ENCODE assay signal across 8 cellular contexts in the genomic region with DNA sequence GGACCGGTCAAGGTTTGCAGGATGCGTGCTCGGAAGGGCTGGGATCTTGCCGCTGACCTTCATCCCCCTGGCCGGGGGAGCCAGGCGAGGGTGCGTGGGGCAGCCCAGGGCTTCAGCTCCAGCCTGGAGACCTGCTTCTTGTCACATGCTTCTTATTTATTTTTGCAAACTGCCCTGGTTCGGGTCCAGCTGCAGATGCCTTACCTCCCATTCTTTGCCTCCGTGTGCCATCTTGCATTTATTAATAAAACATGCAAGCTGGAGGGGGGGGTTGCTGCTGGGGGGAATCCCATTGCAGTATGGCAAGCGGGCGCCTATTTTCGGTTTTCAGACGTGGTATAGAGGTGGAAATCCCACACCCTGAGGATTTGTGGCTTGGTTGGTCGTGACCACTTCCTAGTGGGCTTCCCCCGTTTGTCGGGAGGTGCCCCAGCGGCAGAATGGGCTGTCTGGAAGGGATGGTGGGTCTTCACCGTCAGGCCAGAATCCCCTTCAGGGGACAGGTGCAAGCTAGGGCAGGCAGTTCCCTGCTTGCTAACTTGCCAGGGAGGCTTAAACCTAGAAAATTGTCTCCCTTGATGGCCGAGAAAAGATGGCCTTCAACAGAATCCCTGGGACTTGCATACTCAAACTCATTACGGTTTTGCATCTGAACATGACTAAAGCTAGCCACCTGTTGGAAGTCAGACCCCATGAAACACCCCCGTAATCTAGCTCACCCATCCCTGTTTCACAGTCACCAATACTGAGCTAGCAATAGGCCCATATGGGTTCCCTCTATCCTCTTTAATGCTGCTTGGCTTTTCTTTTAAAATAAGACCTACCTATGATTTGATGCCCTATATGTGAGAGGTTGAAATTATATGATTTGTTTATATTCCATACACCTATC. TPM values are rescaled to one million over a fixed set of nuclear protein-coding genes. Genes with fewer than 3 reads are reported as not detected.
DNase-seq lines count a peak whose midpoint lies in the region; ATAC-seq, FAIRE-seq and TF ChIP-seq lines count a peak whose summit lies in the region.

No MANE protein-coding gene starts in this region.

- peak; percentile 17 to 65 for ATAC-seq in activated naive CD4-positive, alpha-beta T cell treated with anti-CD3 and anti-CD28 coated beads, Interleukin-2, amount 50 U/mL, for 72 hours
- ATAC-seq in stimulated activated effector memory CD8-positive, alpha-beta T cell treated with anti-CD3 and anti-CD28 coated beads, Interleukin-12 subunit alpha, Interleukin-12 subunit beta, amount 100 ng/mL, for 72 hours, result peak; percentile 50
- no peak for ATAC-seq in HG03460 (IDR thresholded peaks at IDR 0.05; ENCODE audit: unreplicated experiment)

- no peak for FAIRE-seq in kidney (lab: Jason Lieb, UNC)

- H3K27ac ChIP-seq in kidney (ENCODE audit: low read depth in 2 of 2, low read length in 2 of 2), result no peak overlapping the region

- TF ChIP-seq CTCF in BE2C (IDR thresholded peaks at IDR 0.05; ENCODE audit: low read depth, low read length), result no peak
- TF ChIP-seq CTCF in LNCaP clone FGC (IDR thresholded peaks at IDR 0.05; ENCODE audit: control insufficient read depth, extremely low read depth, insufficient read depth), result no peak
- no peak for TF ChIP-seq CTCF in kidney (IDR thresholded peaks at IDR 0.05; ENCODE audit: borderline replicate concordance, extremely low read depth, insufficient read depth)

- H3K4me3 ChIP-seq in BE2C (ENCODE audit: low read depth, low read length) (peak overlapping the region; percentile 47), LNCaP clone FGC (ENCODE audit: low read depth, low read length) (peak overlapping the region; percentile 61), kidney (ENCODE audit: low read length in 2 of 2) (peak overlapping the region; percentile 58 to 68)

- H3K9me3 ChIP-seq in BE2C, result no peaks in the 10 kb centered on the region
- no peaks in the 10 kb centered on the region for H3K9me3 ChIP-seq in kidney (ENCODE audit: control insufficient read depth in 1 of 2, low read length in 2 of 2)

- no peak overlapping the region for H3K27ac Mint-ChIP-seq in activated naive CD4-positive, alpha-beta T cell treated with anti-CD3 and anti-CD28 coated beads, Interleukin-2, amount 50 U/mL, for 72 hours
- no peak overlapping the region for H3K27ac Mint-ChIP-seq in stimulated activated effector memory CD8-positive, alpha-beta T cell treated with anti-CD3 and anti-CD28 coated beads, Interleukin-12 subunit alpha, Interleukin-12 subunit beta, amount 100 ng/mL, for 72 hours

- H3K4me1 ChIP-seq in BE2C, result no peaks in the 10 kb centered on the region; the same call in 1 of the 2 replicates
- H3K4me1 ChIP-seq in kidney (ENCODE audit: control insufficient read depth in 1 of 2, insufficient read depth in 1 of 2, low read depth in 1 of 2, low read length in 2 of 2), result peaks cover 4 to 7% of the 10 kb centered on the region in 2 donors

- peaks cover 38% of the 10 kb centered on the region for H3K4me1 Mint-ChIP-seq in stimulated activated effector memory CD8-positive, alpha-beta T cell treated with anti-CD3 and anti-CD28 coated beads, Interleukin-12 subunit alpha, Interleukin-12 subunit beta, amount 100 ng/mL, for 72 hours

- H3K36me3 ChIP-seq in BE2C (no peaks in the 10 kb centered on the region), kidney (ENCODE audit: control insufficient read depth in 1 of 2, insufficient read depth in 2 of 2, low read length in 2 of 2) (no peaks in the 10 kb centered on the region)

- H3K9me3 Mint-ChIP-seq in activated naive CD4-positive, alpha-beta T cell treated with anti-CD3 and anti-CD28 coated beads, Interleukin-2, amount 50 U/mL, for 72 hours, result no peaks in the 10 kb centered on the region
- H3K9me3 Mint-ChIP-seq in stimulated activated effector memory CD8-positive, alpha-beta T cell treated with anti-CD3 and anti-CD28 coated beads, Interleukin-12 subunit alpha, Interleukin-12 subunit beta, amount 100 ng/mL, for 72 hours, result no peaks in the 10 kb centered on the region

- no peak for DNase-seq in BE2C
- DNase-seq in LNCaP clone FGC (ENCODE audit: low read depth), result no peak
- peak in 1 of 2 donors; percentile 59 for DNase-seq in activated naive CD4-positive, alpha-beta T cell treated with anti-CD3 and anti-CD28 coated beads, Interleukin-2, amount 50 U/mL, for 72 hours (ENCODE audit: low spot score in 2 of 2)
- DNase-seq in kidney, result no peak
- DNase-seq in stimulated activated effector memory CD8-positive, alpha-beta T cell treated with anti-CD3 and anti-CD28 coated beads, Interleukin-12 subunit alpha, Interleukin-12 subunit beta, amount 100 ng/mL, for 72 hours (ENCODE audit: low spot score in 2 of 2), result peak; percentile 6 to 58
- DNase-seq in RKO (ENCODE audit: low spot score), result no peak
- DNase-seq in HuH-7.5 (ENCODE audit: low spot score), result no peak

- intact Hi-C loops in kidney (cut with DNase I), result no loop called here

- peak overlapping the region; percentile 72 for H3K4me3 Mint-ChIP-seq in stimulated activated effector memory CD8-positive, alpha-beta T cell treated with anti-CD3 and anti-CD28 coated beads, Interleukin-12 subunit alpha, Interleukin-12 subunit beta, amount 100 ng/mL, for 72 hours

- peak overlapping the region; percentile 23 to 28 for H3K9ac ChIP-seq in kidney (ENCODE audit: low read length in 2 of 2)

- peaks cover 87% of the 10 kb centered on the region for H3K27me3 ChIP-seq in BE2C

- no peaks in the 10 kb centered on the region for H3K36me3 Mint-ChIP-seq in activated naive CD4-positive, alpha-beta T cell treated with anti-CD3 and anti-CD28 coated beads, Interleukin-2, amount 50 U/mL, for 72 hours
- no peaks in the 10 kb centered on the region for H3K36me3 Mint-ChIP-seq in stimulated activated effector memory CD8-positive, alpha-beta T cell treated with anti-CD3 and anti-CD28 coated beads, Interleukin-12 subunit alpha, Interleukin-12 subunit beta, amount 100 ng/mL, for 72 hours

RNA-seq across cellular contexts. Expression of a gene that starts 0.6 kb away (rescaled TPM):
- polyA plus RNA-seq in BE2C (2012; ENCODE audit: insufficient read depth, insufficient read length, low read depth), result 0.57 TPM
- not detected for total RNA-seq in activated naive CD4-positive, alpha-beta T cell treated with anti-CD3 and anti-CD28 coated beads, Interleukin-2, amount 50 U/mL, for 72 hours
- 0.72 TPM for total RNA-seq in kidney
- polyA plus RNA-seq in kidney (ENCODE audit: insufficient read depth, low read depth, low replicate concordance), result 3.1 TPM

RNA-seq across cellular contexts. Expression of a gene that starts 48.1 kb away (rescaled TPM):
- polyA plus RNA-seq in BE2C (2012; ENCODE audit: insufficient read depth, insufficient read length, low read depth), result 0.36 TPM
- not detected for total RNA-seq in activated naive CD4-positive, alpha-beta T cell treated with anti-CD3 and anti-CD28 coated beads, Interleukin-2, amount 50 U/mL, for 72 hours
- total RNA-seq in kidney, result 0.35 TPM
- polyA plus RNA-seq in kidney (ENCODE audit: insufficient read depth, low read depth, low replicate concordance), result 1.5 TPM

Comparison
In these comparisons a context has a peak if more than half of its experiments do, and no peak if none do; other contexts are left out.
1. DNase-seq: peak in stimulated activated effector memory CD8-positive, alpha-beta T cell treated with anti-CD3 and anti-CD28 coated beads, Interleukin-12 subunit alpha, Interleukin-12 subunit beta, amount 100 ng/mL, for 72 hours (2 of 2); none in BE2C (single experiment), LNCaP clone FGC (single experiment), kidney (single experiment), RKO (single experiment) and HuH-7.5 (single experiment).
2. Peak in every context shown above with its lines, with median percentiles within 50 percentile points of each other: H3K4me3 ChIP-seq.